ENCODE assay signal across 21 cellular contexts in genomic region chr20:57059055-57059617, GRCh38.
"Had no signal": no experiment of that assay in that cellular context is flagged by ENCODE, and none has a peak within 500 bp of the region (broad histone marks: within the 10 kb centered on the region; RNA-seq: fewer than 3 reads in every experiment).

No MANE protein-coding gene starts in this region.

- H3K36me3 Mint-ChIP-seq: activated CD8-positive, alpha-beta memory T cell treated with anti-CD3 and anti-CD28 coated beads, Interleukin-2, amount 10 ng/mL, durations not matched to agents 7 days and 5 days; naive thymus-derived CD8-positive, alpha-beta T cell had no signal

- H3K27ac Mint-ChIP-seq: activated CD8-positive, alpha-beta memory T cell treated with anti-CD3 and anti-CD28 coated beads, Interleukin-2, amount 10 ng/mL, durations not matched to agents 7 days and 5 days; activated CD8-positive, alpha-beta T cell treated with anti-CD3 and anti-CD28 coated beads, Interleukin-2, amount 10 ng/mL, durations not matched to agents 7 days and 5 days; naive thymus-derived CD8-positive, alpha-beta T cell had no signal

- H3K9me3 Mint-ChIP-seq: naive thymus-derived CD8-positive, alpha-beta T cell had no signal

- ATAC-seq: activated CD8-positive, alpha-beta memory T cell treated with anti-CD3 and anti-CD28 coated beads, Interleukin-2, amount 10 ng/mL, durations not matched to agents 7 days and 5 days; activated CD8-positive, alpha-beta T cell treated with anti-CD3 and anti-CD28 coated beads, Interleukin-2, amount 10 ng/mL, durations not matched to agents 7 days and 5 days; esophagus mucosa; heart left ventricle; naive thymus-derived CD8-positive, alpha-beta T cell; upper lobe of right lung had no signal

- H3K4me1 ChIP-seq: heart left ventricle, right atrium auricular region, tibial artery, upper lobe of right lung had no signal

- H3K4me3 ChIP-seq: heart left ventricle, right atrium auricular region, suprapubic skin, tibial artery, upper lobe of right lung had no signal

- H3K36me3 ChIP-seq: brain microvascular endothelial cell, heart left ventricle, right atrium auricular region, suprapubic skin, tibial artery, upper lobe of right lung had no signal

- H3K27ac ChIP-seq: brain microvascular endothelial cell, heart left ventricle, right atrium auricular region, suprapubic skin, tibial artery, upper lobe of right lung had no signal

- H3K9me3 ChIP-seq: heart left ventricle, right atrium auricular region, suprapubic skin, tibial artery, upper lobe of right lung had no signal

- H3K4me1 Mint-ChIP-seq: naive thymus-derived CD8-positive, alpha-beta T cell had no signal

- H3K27me3 ChIP-seq: brain microvascular endothelial cell, right atrium auricular region had no signal

- H3K4me3 Mint-ChIP-seq: activated CD8-positive, alpha-beta memory T cell treated with anti-CD3 and anti-CD28 coated beads, Interleukin-2, amount 10 ng/mL, durations not matched to agents 7 days and 5 days; activated CD8-positive, alpha-beta T cell treated with anti-CD3 and anti-CD28 coated beads, Interleukin-2, amount 10 ng/mL, durations not matched to agents 7 days and 5 days; naive thymus-derived CD8-positive, alpha-beta T cell had no signal

- DNase-seq: activated CD4-positive, alpha-beta T cell treated with anti-CD3 and anti-CD28 coated beads for 48 hours; activated CD4-positive, CD25-positive, alpha-beta regulatory T cell; activated CD8-positive, alpha-beta memory T cell treated with anti-CD3 and anti-CD28 coated beads, Interleukin-2, amount 10 ng/mL, durations not matched to agents 7 days and 5 days; activated CD8-positive, alpha-beta T cell treated with anti-CD3 and anti-CD28 coated beads, Interleukin-2, amount 10 ng/mL, durations not matched to agents 7 days and 5 days; activated gamma-delta T cell; activated naive CD4-positive, alpha-beta T cell treated with anti-CD3 and anti-CD28 coated beads, Interleukin-2, amount 50 U/mL, for 16 hours; amniotic stem cell; brain microvascular endothelial cell; cortex of kidney; foreskin fibroblast; heart left ventricle; midbrain; naive thymus-derived CD8-positive, alpha-beta T cell; stimulated activated CD4-positive, alpha-beta T cell treated with anti-CD3 and anti-CD28 coated beads, Interleukin-15, amount 100 ng/mL, for 24 hours; stimulated activated CD4-positive, alpha-beta T cell treated with anti-CD3 and anti-CD28 coated beads, Interleukin-2, amount 100 ng/mL, for 24 hours; stimulated activated naive CD4-positive, alpha-beta T cell had no signal
